ENCODE assay signal across 1 cellular context in genomic region chr18:52077251-52077983, GRCh38.
TF ChIP-seq lines count a peak whose summit lies in the region.

No MANE protein-coding gene starts in this region.

TF ChIP-seq in GM23338, 12 proteins besides CTCF, POLR2A, EP300 and RAD21 (continued from another document):
- TF ChIP-seq, protein P1, sequence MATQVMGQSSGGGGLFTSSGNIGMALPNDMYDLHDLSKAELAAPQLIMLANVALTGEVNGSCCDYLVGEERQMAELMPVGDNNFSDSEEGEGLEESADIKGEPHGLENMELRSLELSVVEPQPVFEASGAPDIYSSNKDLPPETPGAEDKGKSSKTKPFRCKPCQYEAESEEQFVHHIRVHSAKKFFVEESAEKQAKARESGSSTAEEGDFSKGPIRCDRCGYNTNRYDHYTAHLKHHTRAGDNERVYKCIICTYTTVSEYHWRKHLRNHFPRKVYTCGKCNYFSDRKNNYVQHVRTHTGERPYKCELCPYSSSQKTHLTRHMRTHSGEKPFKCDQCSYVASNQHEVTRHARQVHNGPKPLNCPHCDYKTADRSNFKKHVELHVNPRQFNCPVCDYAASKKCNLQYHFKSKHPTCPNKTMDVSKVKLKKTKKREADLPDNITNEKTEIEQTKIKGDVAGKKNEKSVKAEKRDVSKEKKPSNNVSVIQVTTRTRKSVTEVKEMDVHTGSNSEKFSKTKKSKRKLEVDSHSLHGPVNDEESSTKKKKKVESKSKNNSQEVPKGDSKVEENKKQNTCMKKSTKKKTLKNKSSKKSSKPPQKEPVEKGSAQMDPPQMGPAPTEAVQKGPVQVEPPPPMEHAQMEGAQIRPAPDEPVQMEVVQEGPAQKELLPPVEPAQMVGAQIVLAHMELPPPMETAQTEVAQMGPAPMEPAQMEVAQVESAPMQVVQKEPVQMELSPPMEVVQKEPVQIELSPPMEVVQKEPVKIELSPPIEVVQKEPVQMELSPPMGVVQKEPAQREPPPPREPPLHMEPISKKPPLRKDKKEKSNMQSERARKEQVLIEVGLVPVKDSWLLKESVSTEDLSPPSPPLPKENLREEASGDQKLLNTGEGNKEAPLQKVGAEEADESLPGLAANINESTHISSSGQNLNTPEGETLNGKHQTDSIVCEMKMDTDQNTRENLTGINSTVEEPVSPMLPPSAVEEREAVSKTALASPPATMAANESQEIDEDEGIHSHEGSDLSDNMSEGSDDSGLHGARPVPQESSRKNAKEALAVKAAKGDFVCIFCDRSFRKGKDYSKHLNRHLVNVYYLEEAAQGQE (IDR thresholded peaks at IDR 0.05; ENCODE audit: unreplicated experiment): no peak
- TF ChIP-seq EZH2 (IDR thresholded peaks at IDR 0.05; ENCODE audit: low read depth, unreplicated experiment) (no peak), ETS1 (IDR thresholded peaks at IDR 0.05) (no peak), EZH2phosphoT487 (IDR thresholded peaks at IDR 0.05; ENCODE audit: unreplicated experiment) (no peak), ZNF331 (CRISPR knock-in tag; IDR thresholded peaks at IDR 0.05; ENCODE audit: low read depth) (no peak)
